Comparison of ENCODE assay signal across 21 cellular contexts in genomic region chr4:158869761-158870160, GRCh38.
DNase-seq lines count a peak whose midpoint lies in the region; ATAC-seq, FAIRE-seq and TF ChIP-seq lines count a peak whose summit lies in the region.
"Had no signal": no experiment of that assay in that cellular context is flagged by ENCODE, and none has a peak within 500 bp of the region (broad histone marks: within the 10 kb centered on the region; RNA-seq: fewer than 3 reads in every experiment).

No MANE protein-coding gene starts in this region.

- TF ChIP-seq POLR2A in suprapubic skin (IDR thresholded peaks at IDR 0.05), result no peak

- CTCF ChIA-PET in HEK293 (lab: Yijun Ruan, JAX), result no interaction called here

- no peak for TF ChIP-seq EP300 in suprapubic skin (IDR thresholded peaks at IDR 0.05)

- WGBS in aorta, 2 donors, result 10 to 16% methylated on average over 7 of the region's 7 CpGs
- WGBS in suprapubic skin, result 95% methylated on average over 7 of the region's 7 CpGs

- H3K27ac ChIP-seq in HEK293 (ENCODE audit: extremely low read depth, low read depth, low read length) (no peak overlapping the region), osteoblast (ENCODE audit: low read depth, low read length) (no peak overlapping the region), aorta (ENCODE audit: low read depth in 1 of 2, low read length in 2 of 2) (peak overlapping the region; percentile 69 to 91), suprapubic skin (no peak overlapping the region), kidney (ENCODE audit: low read depth in 2 of 2, low read length in 2 of 2) (no peak overlapping the region)

- no peak overlapping the region for H3K9ac ChIP-seq in kidney (ENCODE audit: low read length in 2 of 2)
- H3K9ac ChIP-seq: SK-N-SH had no signal

- POLR2A ChIA-PET in HEK293 (lab: Yijun Ruan, JAX), result no interaction called here

- H3K4me1 ChIP-seq in HEK293 (ENCODE audit: control insufficient read depth, insufficient read depth, low read length) (peaks cover 8% of the 10 kb centered on the region; the same call in 1 of the 2 replicates), osteoblast (ENCODE audit: insufficient read depth, low read length) (peaks cover 18% of the 10 kb centered on the region), aorta (ENCODE audit: control insufficient read depth in 1 of 2, insufficient read depth in 2 of 2, low read length in 2 of 2) (peaks cover 0 to 7% of the 10 kb centered on the region in 2 donors), suprapubic skin (no peaks in the 10 kb centered on the region), kidney (ENCODE audit: control insufficient read depth in 1 of 2, insufficient read depth in 1 of 2, low read depth in 1 of 2, low read length in 2 of 2) (peaks cover 0 to 2% of the 10 kb centered on the region in 2 donors)

- H3K4me2 ChIP-seq in osteoblast (ENCODE audit: insufficient read depth, low read length), result no peak overlapping the region
- H3K4me2 ChIP-seq: SK-N-SH had no signal

- peak; percentile 64 for DNase-seq in cerebellar cortex (ENCODE audit: low spot score)
- peak; percentile 43 for DNase-seq in osteoblast (ENCODE audit: insufficient read length, low spot score, missing footprints)
- no peak for DNase-seq in aorta
- no peak for DNase-seq in suprapubic skin (ENCODE audit: low spot score in 2 of 2)
- no peak for DNase-seq in kidney
- DNase-seq: BE2C, EL, HFFc6, Kasumi-1, MG63, NCI-H1694 treated with DMSO at 0.1 percent for 48 hours, NCI-H446, NCI-H526, PC-3, RPMI8226, SIG-M5, SK-N-SH had no signal

- H3K9me3 ChIP-seq in HEK293 (ENCODE audit: control insufficient read depth, insufficient read depth, low read depth, low read length), result no peaks in the 10 kb centered on the region
- H3K9me3 ChIP-seq in osteoblast (ENCODE audit: low read depth, low read length), result no peaks in the 10 kb centered on the region
- H3K9me3 ChIP-seq in aorta (ENCODE audit: control insufficient read depth, low read length), result no peaks in the 10 kb centered on the region
- no peaks in the 10 kb centered on the region for H3K9me3 ChIP-seq in suprapubic skin
- H3K9me3 ChIP-seq in kidney (ENCODE audit: control insufficient read depth in 1 of 2, low read length in 2 of 2), result no peaks in the 10 kb centered on the region
- H3K9me3 ChIP-seq: BE2C, MG63, SK-N-SH had no signal

- intact Hi-C loops in aorta (cut with DNase I) (loop anchor here (5.0 to 10.0 kb wide), 3 partner anchors 43 to 235 kb away; partner anchors contain the start of gene RAPGEF2 (in 2 of the 2)), kidney (cut with DNase I) (no loop called here)

- TF ChIP-seq CTCF in HEK293 (tag by site-specific recombination; IDR thresholded peaks at IDR 0.05), result no peak
- no peak for TF ChIP-seq CTCF in osteoblast (IDR thresholded peaks at IDR 0.05; ENCODE audit: extremely low read depth, low read depth, low read length)
- TF ChIP-seq CTCF in suprapubic skin (IDR thresholded peaks at IDR 0.05), result no peak
- TF ChIP-seq CTCF in kidney (IDR thresholded peaks at IDR 0.05; ENCODE audit: borderline replicate concordance, extremely low read depth, insufficient read depth), result no peak

- no peak overlapping the region for H2AFZ ChIP-seq in osteoblast (ENCODE audit: low read length)

- no peak for ATAC-seq in aorta (ENCODE audit: low FRiP score)
- no peak for ATAC-seq in HG02763 (IDR thresholded peaks at IDR 0.05; ENCODE audit: unreplicated experiment)
- ATAC-seq: PC-3 had no signal

- H3K4me3 ChIP-seq in HEK293 (ENCODE audit: low read depth, low read length) (no peak overlapping the region), osteoblast (ENCODE audit: insufficient read depth, low read length) (no peak overlapping the region), aorta (ENCODE audit: low read length in 2 of 2) (no peak overlapping the region), suprapubic skin (no peak overlapping the region), kidney (ENCODE audit: low read length in 2 of 2) (no peak overlapping the region)
- H3K4me3 ChIP-seq: MG63 had no signal

- H3K36me3 ChIP-seq in HEK293 (ENCODE audit: control insufficient read depth in 2 of 2, insufficient read depth in 1 of 2, low read length in 2 of 2), result peaks cover 0 to 42% of the 10 kb centered on the region in 2 experiments; a peak in 1 of 3 replicates
- H3K36me3 ChIP-seq in osteoblast (ENCODE audit: insufficient read depth, low read length), result peaks cover 22% of the 10 kb centered on the region
- peaks cover 0 to 3% of the 10 kb centered on the region in 2 donors for H3K36me3 ChIP-seq in aorta (ENCODE audit: control insufficient read depth in 1 of 2, insufficient read depth in 2 of 2, low read length in 1 of 2)
- H3K36me3 ChIP-seq in suprapubic skin, result peaks cover 41% of the 10 kb centered on the region
- peaks cover 26 to 45% of the 10 kb centered on the region in 2 donors for H3K36me3 ChIP-seq in kidney (ENCODE audit: control insufficient read depth in 1 of 2, insufficient read depth in 2 of 2, low read length in 2 of 2)
- H3K36me3 ChIP-seq: MG63 had no signal

- H3K27me3 ChIP-seq in osteoblast (ENCODE audit: insufficient read depth, low read length) (no peaks in the 10 kb centered on the region), aorta (ENCODE audit: control insufficient read depth in 1 of 2, insufficient read depth in 2 of 2, low read length in 1 of 2) (no peaks in the 10 kb centered on the region), suprapubic skin (no peaks in the 10 kb centered on the region)
- H3K27me3 ChIP-seq: BE2C, MG63 had no signal

- H4K20me1 ChIP-seq in osteoblast (ENCODE audit: insufficient read depth, low read length), result peaks cover 4% of the 10 kb centered on the region

- H3K79me2 ChIP-seq in osteoblast (ENCODE audit: insufficient read depth, low read length), result peaks cover 2% of the 10 kb centered on the region

- no peak for FAIRE-seq in kidney (lab: Jason Lieb, UNC)
- FAIRE-seq: D721Med, H54 had no signal

TF ChIP-seq in HEK293, 187 proteins besides CTCF, POLR2A, EP300 and RAD21:
- no peak for TF ChIP-seq ZNF2 (tag by site-specific recombination; IDR thresholded peaks at IDR 0.05)
- 0 out of 2 replicates have a peak, but pooled peaks have one; percentile 21 for TF ChIP-seq ZIC2 (tag by site-specific recombination; IDR thresholded peaks at IDR 0.05)

Comparison
In these comparisons a context has a peak if more than half of its experiments do, and no peak if none do; other contexts are left out.
1. H3K27ac ChIP-seq: peak in aorta (2 of 2); none in HEK293 (single experiment), osteoblast (single experiment), suprapubic skin (single experiment) and kidney (0 of 2).
2. DNase-seq: peak in cerebellar cortex (single experiment) and osteoblast (single experiment); none in aorta (0 of 2), suprapubic skin (0 of 2) and kidney (single experiment).